Comparison of ENCODE assay signal across 8 cellular contexts in genomic region chr14:104677506-104678332, GRCh38. TPM values are rescaled to one million over a fixed set of nuclear protein-coding genes. Genes with fewer than 3 reads are reported as not detected.
A peak's percentile ranks its signal among the peaks of the same experiment; 100 is the strongest.
DNase-seq lines count a peak whose midpoint lies in the region; ATAC-seq, FAIRE-seq and TF ChIP-seq lines count a peak whose summit lies in the region.

No MANE protein-coding gene starts in this region.

- intact Hi-C loops in HepG2 (cut with micrococcal nuclease; ENCODE audit: unreplicated experiment) = no loop called here

- H3K36me3 ChIP-seq in DOHH2 (ENCODE audit: control insufficient read depth, low read length) (no peaks in the 10 kb centered on the region), H7 (replicated peaks; ENCODE audit: control insufficient read depth, insufficient read depth, low read length) (no peaks in the 10 kb centered on the region), HepG2 (replicated peaks in 1 of 2; ENCODE audit: control insufficient read depth in 1 of 2, insufficient read depth in 2 of 2, low read length in 2 of 2) (no peaks in the 10 kb centered on the region)

- no peak for TF ChIP-seq RAD21 in HepG2 (CRISPR knock-in tag; IDR thresholded peaks at IDR 0.05)

- BruUV-seq in HepG2 (replicated peaks; lab: Mats Ljungman, UMichigan) = no TSS peak

- POLR2A ChIA-PET in HepG2 (lab: Yijun Ruan, JAX) = interaction anchor here (0.7 to 7.6 kb wide), 5 partner anchors 10 to 75 kb away, joined by 3 to 179 read pairs (median 10); partner anchors contain the start of gene SIVA1

- H3K27ac ChIP-seq in DOHH2 (ENCODE audit: low read depth, low read length) (peak overlapping the region; percentile 51), coronary artery (peak overlapping the region; percentile 85 to 93), HepG2 (ENCODE audit: extremely low read length, insufficient read depth, low read length) (no peak overlapping the region)

- DNase-seq in H7 (peak; percentile 94), NCI-H146 (lab: John Stamatoyannopoulos, UW) (peak; percentile 89), coronary artery (ENCODE audit: low spot score) (peak; percentile 85), HepG2 (ENCODE audit: low spot score) (no peak), NCI-H446 (lab: John Stamatoyannopoulos, UW) (no peak)
- DNase-seq in activated CD4-positive, alpha-beta T cell treated with anti-CD3 and anti-CD28 coated beads for 1 hour = peak; percentile 74
- DNase-seq in stimulated activated CD4-positive, alpha-beta T cell treated with anti-CD3 and anti-CD28 coated beads, Interleukin-2, amount 100 ng/mL, for 48 hours = peak; percentile 65 to 66

- no peak for TF ChIP-seq POLR2A in HepG2 (IDR thresholded peaks at IDR 0.05; ENCODE audit: insufficient read depth in 1 of 2, low read depth in 2 of 2, low read length in 2 of 2)

- no peak for FAIRE-seq in HepG2 (lab: Jason Lieb, UNC)

- CTCF ChIA-PET in HepG2 (lab: Yijun Ruan, JAX; ENCODE audit: low intra/inter-chr PET ratio, low total read pairs) = no interaction called here

- H3K4me2 ChIP-seq in DOHH2 (ENCODE audit: low read length) (peak overlapping the region; percentile 81), HepG2 (ENCODE audit: low read depth, low read length) (peak overlapping the region; percentile 97)

- peak; percentile 5 for ATAC-seq in HepG2

- 58% methylated on average over 30 of the region's 43 CpGs for WGBS in HepG2 (ENCODE audit: low lambda C conversion rate)

- no peak overlapping the region for H2AFZ ChIP-seq in HepG2 (ENCODE audit: low read length)

- TF ChIP-seq CTCF in DOHH2 (IDR thresholded peaks at IDR 0.05; ENCODE audit: low read depth, low read length, poor library complexity, severe bottlenecking) (no peak), coronary artery (IDR thresholded peaks at IDR 0.05) (no peak), HepG2 (CRISPR knock-in tag; IDR thresholded peaks at IDR 0.05) (no peak)

- TF ChIP-seq EP300 in HepG2 (IDR thresholded peaks at IDR 0.05; ENCODE audit: low read depth in 2 of 2, low read length in 2 of 2) = no peak
- no peak for TF ChIP-seq EP300 in HepG2 (CRISPR knock-in tag; IDR thresholded peaks at IDR 0.05; ENCODE audit: borderline replicate concordance)

- no peaks in the 10 kb centered on the region for H3K9me2 ChIP-seq in DOHH2 (replicated peaks; ENCODE audit: control insufficient read depth, low read length)

- H3F3A ChIP-seq in DOHH2 (ENCODE audit: control insufficient read depth, insufficient read depth) = no peaks in the 10 kb centered on the region

- H4K20me1 ChIP-seq in DOHH2 (ENCODE audit: control insufficient read depth, insufficient read depth, low read depth, low read length) (no peaks in the 10 kb centered on the region), HepG2 (ENCODE audit: insufficient read depth, low read length) (no peaks in the 10 kb centered on the region)

- H3K9ac ChIP-seq in HepG2 (ENCODE audit: insufficient read depth, low read depth, low read length) = peak overlapping the region; percentile 64

- peak overlapping the region; percentile 86 for H3K4me3 ChIP-seq in DOHH2 (ENCODE audit: low read length)
- H3K4me3 ChIP-seq in H7 (ENCODE audit: insufficient read depth, low read depth, low read length) = peak overlapping the region; percentile 60
- peak overlapping the region; percentile 78 for H3K4me3 ChIP-seq in coronary artery
- peak overlapping the region; percentile 41 to 68 (median 52); a peak in 5 of 6 replicates for H3K4me3 ChIP-seq in HepG2 (replicated peaks in 1 of 3; ENCODE audit: insufficient read depth in 1 of 3, low read depth in 2 of 3, low read length in 3 of 3)

- H3K27me3 ChIP-seq in DOHH2 (ENCODE audit: control insufficient read depth, low read length) (no peaks in the 10 kb centered on the region), H7 (ENCODE audit: control insufficient read depth, insufficient read depth, low read length) (no peaks in the 10 kb centered on the region), HepG2 (ENCODE audit: control insufficient read depth in 1 of 2, insufficient read depth in 2 of 2, low read length in 2 of 2) (no peaks in the 10 kb centered on the region; a peak in 1 of 5 replicates)

- H3K79me2 ChIP-seq in DOHH2 (ENCODE audit: control insufficient read depth, low read length) = no peaks in the 10 kb centered on the region
- H3K79me2 ChIP-seq in HepG2 (ENCODE audit: insufficient read depth, low read length) = no peaks in the 10 kb centered on the region

- peaks cover 14% of the 10 kb centered on the region for H3K9me3 ChIP-seq in DOHH2 (ENCODE audit: control insufficient read depth, insufficient read depth, low read length)
- no peaks in the 10 kb centered on the region for H3K9me3 ChIP-seq in HepG2 (ENCODE audit: low read length)

- in situ Hi-C loops in HepG2 (cut with HindIII; ENCODE audit: extremely low pct_ligation_motif_present, low pct_unique_long_range_greater_than_20kb) = no loop called here

- H3K4me1 ChIP-seq in DOHH2 (ENCODE audit: control insufficient read depth, low read length) (peaks cover 41% of the 10 kb centered on the region), HepG2 (ENCODE audit: insufficient read depth, low read length) (peaks cover 71% of the 10 kb centered on the region)

TF ChIP-seq in HepG2, 621 proteins besides CTCF, POLR2A, EP300 and RAD21 (continues in another document):
- no peak for TF ChIP-seq POGZ (CRISPR knock-in tag; IDR thresholded peaks at IDR 0.05)
- TF ChIP-seq ZBTB8A (CRISPR knock-in tag; IDR thresholded peaks at IDR 0.05; ENCODE audit: borderline replicate concordance, low read depth) = no peak
- no peak for TF ChIP-seq ZNF12 (CRISPR knock-in tag; IDR thresholded peaks at IDR 0.05)
- peak; percentile 65; the same call in 1 of the 2 replicates for TF ChIP-seq RBFOX2 (IDR thresholded peaks at IDR 0.05; ENCODE audit: low read depth, low read length)
- TF ChIP-seq TBX3 (IDR thresholded peaks at IDR 0.05; ENCODE audit: borderline replicate concordance) = no peak
- TF ChIP-seq KLF16 (CRISPR knock-in tag; IDR thresholded peaks at IDR 0.05) = no peak

RNA-seq across cellular contexts. Expression of gene INF2, which starts 11.7 kb away (rescaled TPM):
- total RNA-seq in H7 (2014; rRNA removed; shearing (Covaris generic)) = 62.8 and 78.6 TPM in 2 replicates
- total RNA-seq in HepG2 (2016; rRNA removed; fragmentation: Illumina TruSeq; extraction: Trizol) = 16.4 and 18.1 TPM in 2 replicates
- 11.2 and 14.6 TPM in 2 replicates for total RNA-seq in HepG2 (2016; cell fraction: cytosol; rRNA removed; fragmentation: Illumina TruSeq; extraction: Trizol; ENCODE audit: low read depth)
- total RNA-seq in HepG2 (2016; cell fraction: insoluble cytoplasmic fraction; rRNA removed; fragmentation: Illumina TruSeq; extraction: Trizol) = 17.0 and 18.3 TPM in 2 replicates
- 23.4 and 24.7 TPM in 2 replicates for total RNA-seq in HepG2 (2016; cell fraction: membrane; rRNA removed; fragmentation: Illumina TruSeq; extraction: Trizol)
- total RNA-seq in HepG2 (2016; cell fraction: nucleus; rRNA removed; fragmentation: Illumina TruSeq; extraction: Trizol) = 17.7 and 25.0 TPM in 2 replicates
- polyA plus RNA-seq in HepG2 (2011; rRNA removed) = 26.4 and 33.4 TPM in 2 replicates
- 14.8 and 26.4 TPM in 2 replicates for polyA plus RNA-seq in HepG2 (2011; cell fraction: cytosol; rRNA removed)
- polyA plus RNA-seq in HepG2 (2011; cell fraction: nucleus; rRNA removed) = 229 and 296 TPM in 2 replicates
- polyA plus RNA-seq in HepG2 (2012) = 28.4 and 33.9 TPM in 2 replicates
- 13.6 and 14.2 TPM in 2 replicates for polyA plus RNA-seq in HepG2 (2016; cell fraction: cytosol; fragmentation: Illumina TruSeq; extraction: Trizol; ENCODE audit: low read depth)
- 20.2 and 25.5 TPM in 2 replicates for polyA plus RNA-seq in HepG2 (2016; cell fraction: insoluble cytoplasmic fraction; fragmentation: Illumina TruSeq; extraction: Trizol; ENCODE audit: low read depth)
- 17.5 and 20.7 TPM in 2 replicates for polyA plus RNA-seq in HepG2 (2016; cell fraction: membrane; fragmentation: Illumina TruSeq; extraction: Trizol; ENCODE audit: low read depth)
- 61.5 and 67.7 TPM in 2 replicates for polyA plus RNA-seq in HepG2 (2016; cell fraction: nucleus; fragmentation: Illumina TruSeq; extraction: Trizol; ENCODE audit: insufficient read depth, low read depth)
- polyA minus RNA-seq in HepG2 (2011; rRNA and poly(A)+ RNA removed; ENCODE audit: low replicate concordance) = 34.0 and 46.7 TPM in 2 replicates
- polyA minus RNA-seq in HepG2 (2011; cell fraction: cytosol; rRNA and poly(A)+ RNA removed) = 23.8 and 25.1 TPM in 2 replicates
- 29.2 and 32.3 TPM in 2 replicates for polyA minus RNA-seq in HepG2 (2011; cell fraction: nucleus; rRNA and poly(A)+ RNA removed)

RNA-seq across cellular contexts. Expression of gene ADSS1, which starts 46.3 kb away (rescaled TPM):
- 10.3 and 11.2 TPM in 2 replicates for total RNA-seq in H7 (2014; rRNA removed; shearing (Covaris generic))
- total RNA-seq in HepG2 (2016; rRNA removed; fragmentation: Illumina TruSeq; extraction: Trizol) = 0.98 and 1.0 TPM in 2 replicates
- 0.81 and 1.1 TPM in 2 replicates for total RNA-seq in HepG2 (2016; cell fraction: cytosol; rRNA removed; fragmentation: Illumina TruSeq; extraction: Trizol; ENCODE audit: low read depth)
- 0.56 and 1.3 TPM in 2 replicates for total RNA-seq in HepG2 (2016; cell fraction: insoluble cytoplasmic fraction; rRNA removed; fragmentation: Illumina TruSeq; extraction: Trizol)
- 1.6 and 1.9 TPM in 2 replicates for total RNA-seq in HepG2 (2016; cell fraction: membrane; rRNA removed; fragmentation: Illumina TruSeq; extraction: Trizol)
- 1.3 and 1.5 TPM in 2 replicates for total RNA-seq in HepG2 (2016; cell fraction: nucleus; rRNA removed; fragmentation: Illumina TruSeq; extraction: Trizol)
- polyA plus RNA-seq in HepG2 (2011; rRNA removed) = 36.7 and 45.2 TPM in 2 replicates
- polyA plus RNA-seq in HepG2 (2011; cell fraction: cytosol; rRNA removed) = 20.7 and 22.4 TPM in 2 replicates
- polyA plus RNA-seq in HepG2 (2011; cell fraction: nucleus; rRNA removed) = 219 and 230 TPM in 2 replicates
- 37.3 and 46.9 TPM in 2 replicates for polyA plus RNA-seq in HepG2 (2012)
- polyA plus RNA-seq in HepG2 (2016; cell fraction: cytosol; fragmentation: Illumina TruSeq; extraction: Trizol; ENCODE audit: low read depth) = 0.70 and 1.5 TPM in 2 replicates
- polyA plus RNA-seq in HepG2 (2016; cell fraction: insoluble cytoplasmic fraction; fragmentation: Illumina TruSeq; extraction: Trizol; ENCODE audit: low read depth) = 1.3 and 2.2 TPM in 2 replicates
- 1.5 and 2.0 TPM in 2 replicates for polyA plus RNA-seq in HepG2 (2016; cell fraction: membrane; fragmentation: Illumina TruSeq; extraction: Trizol; ENCODE audit: low read depth)
- 3.7 and 4.4 TPM in 2 replicates for polyA plus RNA-seq in HepG2 (2016; cell fraction: nucleus; fragmentation: Illumina TruSeq; extraction: Trizol; ENCODE audit: insufficient read depth, low read depth)
- polyA minus RNA-seq in HepG2 (2011; rRNA and poly(A)+ RNA removed; ENCODE audit: low replicate concordance) = 12.3 and 14.1 TPM in 2 replicates
- 6.8 and 7.6 TPM in 2 replicates for polyA minus RNA-seq in HepG2 (2011; cell fraction: cytosol; rRNA and poly(A)+ RNA removed)
- polyA minus RNA-seq in HepG2 (2011; cell fraction: nucleus; rRNA and poly(A)+ RNA removed) = 30.6 and 31.2 TPM in 2 replicates

Comparison
In these comparisons a context has a peak if more than half of its experiments do, and no peak if none do; other contexts are left out.
1. DNase-seq: peak in H7 (single experiment), NCI-H146 (single experiment), activated CD4-positive, alpha-beta T cell treated with anti-CD3 and anti-CD28 coated beads for 1 hour (single experiment), coronary artery (single experiment) and stimulated activated CD4-positive, alpha-beta T cell treated with anti-CD3 and anti-CD28 coated beads, Interleukin-2, amount 100 ng/mL, for 48 hours (2 of 2); none in HepG2 (single experiment) and NCI-H446 (0 of 2).
2. Peak in every context shown above with its lines, with median percentiles within 50 percentile points of each other: H3K4me3 ChIP-seq.